ENCODE assay signal across 7 cellular contexts in genomic region chrX:18353931-18354368, GRCh38. TPM values are rescaled to one million over a fixed set of nuclear protein-coding genes. Genes with fewer than 3 reads are reported as not detected.
DNase-seq lines count a peak whose midpoint lies in the region; ATAC-seq, FAIRE-seq and TF ChIP-seq lines count a peak whose summit lies in the region.

No MANE protein-coding gene starts in this region.

- TF ChIP-seq CTCF in mammary epithelial cell (conservative IDR thresholded peaks at IDR 0.05 in 1 of 2, IDR thresholded peaks at IDR 0.05 in 1 of 2; ENCODE audit: extremely low read depth in 1 of 2, insufficient read depth in 1 of 2, low read depth in 1 of 2, low read length in 2 of 2) (no peak), HepG2 (CRISPR knock-in tag; IDR thresholded peaks at IDR 0.05) (peak; percentile 45)

- intact Hi-C loops in mammary epithelial cell (cut with micrococcal nuclease) = no loop called here
- intact Hi-C loops in HepG2 (cut with micrococcal nuclease; ENCODE audit: unreplicated experiment) = no loop called here

- POLR2A ChIA-PET in HepG2 (lab: Yijun Ruan, JAX) = interaction anchor here (1.3 to 1.8 kb wide), 2 partner anchors 9 to 71 kb away, joined by 3 to 4 read pairs; partner anchors contain the start of gene CDKL5

- dilution Hi-C loops in mammary epithelial cell (cut with HindIII; ENCODE audit: low sequenced_read_pairs) = no loop called here

- no peak for TF ChIP-seq RAD21 in HepG2 (CRISPR knock-in tag; IDR thresholded peaks at IDR 0.05)

- H3K79me2 ChIP-seq in mammary epithelial cell (ENCODE audit: insufficient read depth, low read length) = no peaks in the 10 kb centered on the region
- H3K79me2 ChIP-seq in HepG2 (ENCODE audit: insufficient read depth, low read length) = peaks cover 22% of the 10 kb centered on the region

- ATAC-seq in GM18868 (IDR thresholded peaks at IDR 0.05; ENCODE audit: unreplicated experiment) (peak; percentile 46), HepG2 (peak; percentile 87), GM18517 (IDR thresholded peaks at IDR 0.05; ENCODE audit: unreplicated experiment) (no peak)
- ATAC-seq in stimulated activated naive B cell treated with anti-CD40 and anti-IgM and Interleukin-4, amounts not matched to agents 10 μg/mL and 1 μg/mL and 100 μg/mL, for 72 hours (replicated peaks) = peak; percentile 58 to 60

- no peaks in the 10 kb centered on the region for H4K20me1 ChIP-seq in mammary epithelial cell (ENCODE audit: insufficient read depth, low read length)
- no peaks in the 10 kb centered on the region for H4K20me1 ChIP-seq in HepG2 (ENCODE audit: insufficient read depth, low read length)

- peaks cover 3 to 13% of the 10 kb centered on the region in 2 donors for H3K4me1 Mint-ChIP-seq in stimulated activated naive B cell treated with anti-CD40 and anti-IgM and Interleukin-4, amounts not matched to agents 10 μg/mL and 1 μg/mL and 100 μg/mL, for 72 hours

- no peak overlapping the region for H3K27ac Mint-ChIP-seq in stimulated activated naive B cell treated with anti-CD40 and anti-IgM and Interleukin-4, amounts not matched to agents 10 μg/mL and 1 μg/mL and 100 μg/mL, for 72 hours

- no peaks in the 10 kb centered on the region for H3K36me3 ChIP-seq in mammary epithelial cell (ENCODE audit: insufficient read depth, low read length)
- H3K36me3 ChIP-seq in HepG2 (replicated peaks in 1 of 2; ENCODE audit: control insufficient read depth in 1 of 2, insufficient read depth in 2 of 2, low read length in 2 of 2) = no peaks in the 10 kb centered on the region

- H3K9me3 ChIP-seq in mammary epithelial cell (replicated peaks; ENCODE audit: insufficient read depth, low read length) (peaks cover 3% of the 10 kb centered on the region), HepG2 (ENCODE audit: low read length) (no peaks in the 10 kb centered on the region)

- no peaks in the 10 kb centered on the region for H3K36me3 Mint-ChIP-seq in stimulated activated naive B cell treated with anti-CD40 and anti-IgM and Interleukin-4, amounts not matched to agents 10 μg/mL and 1 μg/mL and 100 μg/mL, for 72 hours

- BruUV-seq in mammary epithelial cell (replicated peaks; lab: Mats Ljungman, UMichigan) (no TSS peak), HepG2 (replicated peaks; lab: Mats Ljungman, UMichigan) (no TSS peak)

- peak; percentile 32 for DNase-seq in RPMI8226
- DNase-seq in mammary epithelial cell = no peak
- peak; percentile 7 for DNase-seq in HepG2 (ENCODE audit: low spot score)
- no peak for DNase-seq in stimulated activated naive B cell treated with anti-CD40 and anti-IgM and Interleukin-4, amounts not matched to agents 10 μg/mL and 1 μg/mL and 100 μg/mL, for 72 hours
- no peak for DNase-seq in kidney tubule cell (ENCODE audit: low spot score)

- TF ChIP-seq EP300 in HepG2 (IDR thresholded peaks at IDR 0.05; ENCODE audit: low read depth in 2 of 2, low read length in 2 of 2) (no peak), HepG2 (CRISPR knock-in tag; IDR thresholded peaks at IDR 0.05; ENCODE audit: borderline replicate concordance) (no peak)

- 35% methylated on average over 7 of the region's 50 CpGs for WGBS in mammary epithelial cell (ENCODE audit: low coverage, missing lambda C conversion rate)
- no CpG with 5 or more reads among the region's 50 CpGs for WGBS in HepG2 (ENCODE audit: low lambda C conversion rate)

- H3K4me2 ChIP-seq in mammary epithelial cell (ENCODE audit: insufficient read depth, low read depth, low read length) (peak overlapping the region; percentile 80), HepG2 (ENCODE audit: low read depth, low read length) (peak overlapping the region; percentile 83)

- peak overlapping the region; percentile 78 to 81 for H3K4me3 Mint-ChIP-seq in stimulated activated naive B cell treated with anti-CD40 and anti-IgM and Interleukin-4, amounts not matched to agents 10 μg/mL and 1 μg/mL and 100 μg/mL, for 72 hours

- H3K9ac ChIP-seq in mammary epithelial cell (ENCODE audit: insufficient read depth, low read length) (no peak overlapping the region), HepG2 (ENCODE audit: insufficient read depth, low read depth, low read length) (peak overlapping the region; percentile 43; the same call in 1 of the 2 replicates)

- H3K27ac ChIP-seq in mammary epithelial cell (ENCODE audit: insufficient read depth, low read depth, low read length) = no peak overlapping the region
- peak overlapping the region; percentile 57 for H3K27ac ChIP-seq in HepG2 (ENCODE audit: extremely low read length, insufficient read depth, low read length)

- peaks cover 2% of the 10 kb centered on the region for H3K27me3 ChIP-seq in mammary epithelial cell (ENCODE audit: insufficient read depth, low read length)
- 0 out of 5 replicates have a peak, but pooled peaks cover 0 to 4% of the 10 kb centered on the region in 2 experiments for H3K27me3 ChIP-seq in HepG2 (ENCODE audit: control insufficient read depth in 1 of 2, insufficient read depth in 2 of 2, low read length in 2 of 2)

- peak overlapping the region; percentile 30 to 55 (median 51) for H3K4me3 ChIP-seq in mammary epithelial cell (replicated peaks in 1 of 3; ENCODE audit: insufficient read depth in 1 of 3, low read depth in 2 of 3, low read length in 3 of 3)
- peak overlapping the region; percentile 71 to 75 (median 73) for H3K4me3 ChIP-seq in HepG2 (replicated peaks in 1 of 3; ENCODE audit: insufficient read depth in 1 of 3, low read depth in 2 of 3, low read length in 3 of 3)

- H2AFZ ChIP-seq in mammary epithelial cell (ENCODE audit: low read depth, low read length) (peak overlapping the region; percentile 81), HepG2 (ENCODE audit: low read length) (no peak overlapping the region)

- H3K9me3 Mint-ChIP-seq in stimulated activated naive B cell treated with anti-CD40 and anti-IgM and Interleukin-4, amounts not matched to agents 10 μg/mL and 1 μg/mL and 100 μg/mL, for 72 hours = no peaks in the 10 kb centered on the region

- peaks cover 9 to 15% of the 10 kb centered on the region in 2 donors for H3K27me3 Mint-ChIP-seq in stimulated activated naive B cell treated with anti-CD40 and anti-IgM and Interleukin-4, amounts not matched to agents 10 μg/mL and 1 μg/mL and 100 μg/mL, for 72 hours

- H3K4me1 ChIP-seq in mammary epithelial cell (ENCODE audit: insufficient read depth, low read length) (no peaks in the 10 kb centered on the region), HepG2 (ENCODE audit: insufficient read depth, low read length) (peaks cover 39% of the 10 kb centered on the region)

- in situ Hi-C loops in mammary epithelial cell (cut with MboI; ENCODE audit: low sequenced_read_pairs in 2 of 2) = no loop called here
- in situ Hi-C loops in HepG2 (cut with HindIII; ENCODE audit: extremely low pct_ligation_motif_present, low pct_unique_long_range_greater_than_20kb) = no loop called here

- no peak for TF ChIP-seq POLR2A in HepG2 (IDR thresholded peaks at IDR 0.05; ENCODE audit: insufficient read depth in 1 of 2, low read depth in 2 of 2, low read length in 2 of 2)

- CTCF ChIA-PET in mammary epithelial cell (lab: Charles Lee; ENCODE audit: low non-redundant PET) (no interaction called here), HepG2 (lab: Yijun Ruan, JAX; ENCODE audit: low intra/inter-chr PET ratio, low total read pairs) (no interaction called here)

- FAIRE-seq in HepG2 (lab: Jason Lieb, UNC) = no peak

TF ChIP-seq in HepG2, 621 proteins besides CTCF, POLR2A, EP300 and RAD21 (continues in another document):
- TF ChIP-seq RXRB (CRISPR knock-in tag; IDR thresholded peaks at IDR 0.05; ENCODE audit: borderline replicate concordance) = no peak
- no peak for TF ChIP-seq XBP1 (CRISPR knock-in tag; IDR thresholded peaks at IDR 0.05)
- TF ChIP-seq DNMT1 (CRISPR knock-in tag; IDR thresholded peaks at IDR 0.05) = no peak
- TF ChIP-seq ZNF17 (CRISPR knock-in tag; IDR thresholded peaks at IDR 0.05) = no peak
- no peak for TF ChIP-seq ZBTB26 (CRISPR knock-in tag; IDR thresholded peaks at IDR 0.05; ENCODE audit: borderline replicate concordance)
- TF ChIP-seq TMF1 (CRISPR knock-in tag; IDR thresholded peaks at IDR 0.05; ENCODE audit: low read depth) = no peak

RNA-seq across cellular contexts. Expression of gene SCML2, which starts 0.5 kb away (rescaled TPM):
- under 1 TPM; 0.50 to 0.78 TPM for total RNA-seq in mammary epithelial cell
- 0.63 TPM for polyA plus RNA-seq in mammary epithelial cell
- not detected for polyA minus RNA-seq in mammary epithelial cell
- total RNA-seq in HepG2 (2016; rRNA removed; fragmentation: Illumina TruSeq; extraction: Trizol) = 7.6 and 8.7 TPM in 2 replicates
- total RNA-seq in HepG2 (2016; cell fraction: cytosol; rRNA removed; fragmentation: Illumina TruSeq; extraction: Trizol; ENCODE audit: low read depth) = 2.7 and 3.4 TPM in 2 replicates
- 6.9 and 9.9 TPM in 2 replicates for total RNA-seq in HepG2 (2016; cell fraction: insoluble cytoplasmic fraction; rRNA removed; fragmentation: Illumina TruSeq; extraction: Trizol)
- total RNA-seq in HepG2 (2016; cell fraction: membrane; rRNA removed; fragmentation: Illumina TruSeq; extraction: Trizol) = 3.2 and 3.8 TPM in 2 replicates
- total RNA-seq in HepG2 (2016; cell fraction: nucleus; rRNA removed; fragmentation: Illumina TruSeq; extraction: Trizol) = 6.9 and 7.2 TPM in 2 replicates
- 4.5 and 5.1 TPM in 2 replicates for polyA plus RNA-seq in HepG2 (2011; rRNA removed)
- polyA plus RNA-seq in HepG2 (2011; cell fraction: cytosol; rRNA removed) = 2.6 and 3.2 TPM in 2 replicates
- 3.9 and 4.4 TPM in 2 replicates for polyA plus RNA-seq in HepG2 (2011; cell fraction: nucleus; rRNA removed)
- 4.2 and 4.4 TPM in 2 replicates for polyA plus RNA-seq in HepG2 (2012)
- polyA plus RNA-seq in HepG2 (2016; cell fraction: cytosol; fragmentation: Illumina TruSeq; extraction: Trizol; ENCODE audit: low read depth) = 0.35 and 0.52 TPM in 2 replicates
- polyA plus RNA-seq in HepG2 (2016; cell fraction: insoluble cytoplasmic fraction; fragmentation: Illumina TruSeq; extraction: Trizol; ENCODE audit: low read depth) = 9.5 and 13.2 TPM in 2 replicates
- polyA plus RNA-seq in HepG2 (2016; cell fraction: membrane; fragmentation: Illumina TruSeq; extraction: Trizol; ENCODE audit: low read depth) = 1.8 and 2.3 TPM in 2 replicates
- polyA plus RNA-seq in HepG2 (2016; cell fraction: nucleus; fragmentation: Illumina TruSeq; extraction: Trizol; ENCODE audit: insufficient read depth, low read depth) = 13.4 and 13.9 TPM in 2 replicates
- 1.1 and 4.9 TPM in 2 replicates for polyA minus RNA-seq in HepG2 (2011; rRNA and poly(A)+ RNA removed; ENCODE audit: low replicate concordance)
- 3.4 and 3.9 TPM in 2 replicates for polyA minus RNA-seq in HepG2 (2011; cell fraction: cytosol; rRNA and poly(A)+ RNA removed)
- polyA minus RNA-seq in HepG2 (2011; cell fraction: nucleus; rRNA and poly(A)+ RNA removed) = 5.2 and 5.9 TPM in 2 replicates

Comparison
In these comparisons a context has a peak if more than half of its experiments do, and no peak if none do; other contexts are left out.
1. DNase-seq: peak in RPMI8226 (single experiment) and HepG2 (single experiment); none in mammary epithelial cell (single experiment), stimulated activated naive B cell treated with anti-CD40 and anti-IgM and Interleukin-4, amounts not matched to agents 10 μg/mL and 1 μg/mL and 100 μg/mL, for 72 hours (single experiment) and kidney tubule cell (single experiment).